ENCODE assay signal across 1 cellular context in the genomic region with DNA sequence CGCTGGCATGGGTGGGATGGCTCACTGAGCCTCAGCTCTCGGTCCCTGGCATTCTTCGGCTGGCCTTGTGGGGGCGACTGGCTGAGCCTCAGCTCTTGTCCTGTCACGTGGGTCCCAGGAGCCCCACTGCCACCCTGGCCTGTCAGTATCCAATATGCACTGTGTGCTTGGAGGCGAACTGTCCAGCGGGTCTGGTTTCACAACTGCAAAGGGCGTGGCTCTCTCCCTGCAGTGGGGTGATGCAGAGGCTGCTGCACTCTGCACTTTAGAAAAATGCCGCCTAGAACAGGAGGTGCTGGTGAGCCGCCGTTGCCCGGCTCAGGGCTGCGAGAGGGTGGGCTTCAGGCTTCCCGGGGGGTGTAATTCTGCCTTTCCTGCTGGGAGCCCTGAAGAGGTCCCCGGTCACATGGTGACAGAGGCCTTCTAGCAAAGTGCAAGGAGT.
TF ChIP-seq lines count a peak whose summit lies in the region.

No MANE protein-coding gene starts in this region.

TF ChIP-seq in HepG2, 621 proteins besides CTCF, POLR2A, EP300 and RAD21 (continued from another document and continues in another):
- peak; percentile 60 for TF ChIP-seq HDAC1 (CRISPR knock-in tag; IDR thresholded peaks at IDR 0.05)
- TF ChIP-seq REL (CRISPR knock-in tag; conservative IDR thresholded peaks at IDR 0.05), result no peak
- TF ChIP-seq ZNF572 (CRISPR knock-in tag; IDR thresholded peaks at IDR 0.05), result no peak
- TF ChIP-seq ISX (CRISPR knock-in tag; conservative IDR thresholded peaks at IDR 0.05), result no peak
- TF ChIP-seq ZNF598 (CRISPR knock-in tag; IDR thresholded peaks at IDR 0.05; ENCODE audit: borderline replicate concordance), result no peak
- no peak for TF ChIP-seq ZNF10 (CRISPR knock-in tag; IDR thresholded peaks at IDR 0.05; ENCODE audit: borderline replicate concordance, low read depth)
- no peak for TF ChIP-seq ZSCAN20 (CRISPR knock-in tag; IDR thresholded peaks at IDR 0.05; ENCODE audit: borderline replicate concordance)
- TF ChIP-seq ZNF263 (CRISPR knock-in tag; IDR thresholded peaks at IDR 0.05), result no peak
- TF ChIP-seq, protein P1, sequence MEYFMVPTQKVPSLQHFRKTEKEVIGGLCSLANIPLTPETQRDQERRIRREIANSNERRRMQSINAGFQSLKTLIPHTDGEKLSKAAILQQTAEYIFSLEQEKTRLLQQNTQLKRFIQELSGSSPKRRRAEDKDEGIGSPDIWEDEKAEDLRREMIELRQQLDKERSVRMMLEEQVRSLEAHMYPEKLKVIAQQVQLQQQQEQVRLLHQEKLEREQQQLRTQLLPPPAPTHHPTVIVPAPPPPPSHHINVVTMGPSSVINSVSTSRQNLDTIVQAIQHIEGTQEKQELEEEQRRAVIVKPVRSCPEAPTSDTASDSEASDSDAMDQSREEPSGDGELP (IDR thresholded peaks at IDR 0.05; ENCODE audit: borderline replicate concordance, low read depth), result no peak
- no peak for TF ChIP-seq MBD4 (IDR thresholded peaks at IDR 0.05; ENCODE audit: borderline replicate concordance, low read length)
- TF ChIP-seq, protein P2, sequence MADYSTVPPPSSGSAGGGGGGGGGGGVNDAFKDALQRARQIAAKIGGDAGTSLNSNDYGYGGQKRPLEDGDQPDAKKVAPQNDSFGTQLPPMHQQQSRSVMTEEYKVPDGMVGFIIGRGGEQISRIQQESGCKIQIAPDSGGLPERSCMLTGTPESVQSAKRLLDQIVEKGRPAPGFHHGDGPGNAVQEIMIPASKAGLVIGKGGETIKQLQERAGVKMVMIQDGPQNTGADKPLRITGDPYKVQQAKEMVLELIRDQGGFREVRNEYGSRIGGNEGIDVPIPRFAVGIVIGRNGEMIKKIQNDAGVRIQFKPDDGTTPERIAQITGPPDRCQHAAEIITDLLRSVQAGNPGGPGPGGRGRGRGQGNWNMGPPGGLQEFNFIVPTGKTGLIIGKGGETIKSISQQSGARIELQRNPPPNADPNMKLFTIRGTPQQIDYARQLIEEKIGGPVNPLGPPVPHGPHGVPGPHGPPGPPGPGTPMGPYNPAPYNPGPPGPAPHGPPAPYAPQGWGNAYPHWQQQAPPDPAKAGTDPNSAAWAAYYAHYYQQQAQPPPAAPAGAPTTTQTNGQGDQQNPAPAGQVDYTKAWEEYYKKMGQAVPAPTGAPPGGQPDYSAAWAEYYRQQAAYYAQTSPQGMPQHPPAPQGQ (CRISPR knock-in tag; IDR thresholded peaks at IDR 0.05; ENCODE audit: borderline replicate concordance), result no peak
- no peak for TF ChIP-seq AKAP8 (CRISPR knock-in tag; IDR thresholded peaks at IDR 0.05)
- TF ChIP-seq PCBP1 (IDR thresholded peaks at IDR 0.05; ENCODE audit: borderline replicate concordance, low read depth, low read length), result no peak
- TF ChIP-seq EZH2 (conservative IDR thresholded peaks at IDR 0.05; ENCODE audit: low read depth, low read length), result no peak
- TF ChIP-seq NFE2L1 (CRISPR knock-in tag; IDR thresholded peaks at IDR 0.05; ENCODE audit: borderline replicate concordance), result no peak
- peak; percentile 70; the same call in 1 of the 2 replicates for TF ChIP-seq GATAD2A (CRISPR knock-in tag; IDR thresholded peaks at IDR 0.05)
- TF ChIP-seq, protein P3, sequence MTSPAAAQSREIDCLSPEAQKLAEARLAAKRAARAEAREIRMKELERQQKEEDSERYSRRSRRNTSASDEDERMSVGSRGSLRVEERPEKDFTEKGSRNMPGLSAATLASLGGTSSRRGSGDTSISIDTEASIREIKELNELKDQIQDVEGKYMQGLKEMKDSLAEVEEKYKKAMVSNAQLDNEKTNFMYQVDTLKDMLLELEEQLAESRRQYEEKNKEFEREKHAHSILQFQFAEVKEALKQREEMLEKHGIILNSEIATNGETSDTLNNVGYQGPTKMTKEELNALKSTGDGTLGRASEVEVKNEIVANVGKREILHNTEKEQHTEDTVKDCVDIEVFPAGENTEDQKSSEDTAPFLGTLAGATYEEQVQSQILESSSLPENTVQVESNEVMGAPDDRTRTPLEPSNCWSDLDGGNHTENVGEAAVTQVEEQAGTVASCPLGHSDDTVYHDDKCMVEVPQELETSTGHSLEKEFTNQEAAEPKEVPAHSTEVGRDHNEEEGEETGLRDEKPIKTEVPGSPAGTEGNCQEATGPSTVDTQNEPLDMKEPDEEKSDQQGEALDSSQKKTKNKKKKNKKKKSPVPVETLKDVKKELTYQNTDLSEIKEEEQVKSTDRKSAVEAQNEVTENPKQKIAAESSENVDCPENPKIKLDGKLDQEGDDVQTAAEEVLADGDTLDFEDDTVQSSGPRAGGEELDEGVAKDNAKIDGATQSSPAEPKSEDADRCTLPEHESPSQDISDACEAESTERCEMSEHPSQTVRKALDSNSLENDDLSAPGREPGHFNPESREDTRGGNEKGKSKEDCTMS (CRISPR knock-in tag; conservative IDR thresholded peaks at IDR 0.05), result no peak
- TF ChIP-seq CBX2 (IDR thresholded peaks at IDR 0.05; ENCODE audit: low read depth, low read length), result no peak
- no peak for TF ChIP-seq CBX2 (CRISPR knock-in tag; IDR thresholded peaks at IDR 0.05; ENCODE audit: low read depth)
- no peak for TF ChIP-seq NR3C1 (CRISPR knock-in tag; IDR thresholded peaks at IDR 0.05)
- no peak for TF ChIP-seq ATM (IDR thresholded peaks at IDR 0.05; ENCODE audit: borderline replicate concordance)
- no peak for TF ChIP-seq ZNF460 (CRISPR knock-in tag; IDR thresholded peaks at IDR 0.05; ENCODE audit: borderline replicate concordance)
- no peak for TF ChIP-seq MTF1 (CRISPR knock-in tag; IDR thresholded peaks at IDR 0.05)
- TF ChIP-seq ZNF747 (CRISPR knock-in tag; IDR thresholded peaks at IDR 0.05; ENCODE audit: borderline replicate concordance), result 0 out of 2 replicates have a peak, but pooled peaks have one; percentile 33
- no peak for TF ChIP-seq HNRNPLL (IDR thresholded peaks at IDR 0.05; ENCODE audit: low read depth, low read length, poor library complexity, severe bottlenecking)
- TF ChIP-seq JUND (CRISPR knock-in tag; IDR thresholded peaks at IDR 0.05), result no peak
- TF ChIP-seq NCOA1 (CRISPR knock-in tag; IDR thresholded peaks at IDR 0.05), result no peak
- TF ChIP-seq SAFB2 (CRISPR knock-in tag; IDR thresholded peaks at IDR 0.05; ENCODE audit: borderline replicate concordance, low read depth), result no peak
- TF ChIP-seq MLLT10 (CRISPR knock-in tag; IDR thresholded peaks at IDR 0.05), result no peak
- peak; percentile 66 for TF ChIP-seq SP4 (CRISPR knock-in tag; IDR thresholded peaks at IDR 0.05)
- TF ChIP-seq, protein P4, sequence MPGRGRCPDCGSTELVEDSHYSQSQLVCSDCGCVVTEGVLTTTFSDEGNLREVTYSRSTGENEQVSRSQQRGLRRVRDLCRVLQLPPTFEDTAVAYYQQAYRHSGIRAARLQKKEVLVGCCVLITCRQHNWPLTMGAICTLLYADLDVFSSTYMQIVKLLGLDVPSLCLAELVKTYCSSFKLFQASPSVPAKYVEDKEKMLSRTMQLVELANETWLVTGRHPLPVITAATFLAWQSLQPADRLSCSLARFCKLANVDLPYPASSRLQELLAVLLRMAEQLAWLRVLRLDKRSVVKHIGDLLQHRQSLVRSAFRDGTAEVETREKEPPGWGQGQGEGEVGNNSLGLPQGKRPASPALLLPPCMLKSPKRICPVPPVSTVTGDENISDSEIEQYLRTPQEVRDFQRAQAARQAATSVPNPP (CRISPR knock-in tag; IDR thresholded peaks at IDR 0.05), result no peak
- TF ChIP-seq, protein P5, sequence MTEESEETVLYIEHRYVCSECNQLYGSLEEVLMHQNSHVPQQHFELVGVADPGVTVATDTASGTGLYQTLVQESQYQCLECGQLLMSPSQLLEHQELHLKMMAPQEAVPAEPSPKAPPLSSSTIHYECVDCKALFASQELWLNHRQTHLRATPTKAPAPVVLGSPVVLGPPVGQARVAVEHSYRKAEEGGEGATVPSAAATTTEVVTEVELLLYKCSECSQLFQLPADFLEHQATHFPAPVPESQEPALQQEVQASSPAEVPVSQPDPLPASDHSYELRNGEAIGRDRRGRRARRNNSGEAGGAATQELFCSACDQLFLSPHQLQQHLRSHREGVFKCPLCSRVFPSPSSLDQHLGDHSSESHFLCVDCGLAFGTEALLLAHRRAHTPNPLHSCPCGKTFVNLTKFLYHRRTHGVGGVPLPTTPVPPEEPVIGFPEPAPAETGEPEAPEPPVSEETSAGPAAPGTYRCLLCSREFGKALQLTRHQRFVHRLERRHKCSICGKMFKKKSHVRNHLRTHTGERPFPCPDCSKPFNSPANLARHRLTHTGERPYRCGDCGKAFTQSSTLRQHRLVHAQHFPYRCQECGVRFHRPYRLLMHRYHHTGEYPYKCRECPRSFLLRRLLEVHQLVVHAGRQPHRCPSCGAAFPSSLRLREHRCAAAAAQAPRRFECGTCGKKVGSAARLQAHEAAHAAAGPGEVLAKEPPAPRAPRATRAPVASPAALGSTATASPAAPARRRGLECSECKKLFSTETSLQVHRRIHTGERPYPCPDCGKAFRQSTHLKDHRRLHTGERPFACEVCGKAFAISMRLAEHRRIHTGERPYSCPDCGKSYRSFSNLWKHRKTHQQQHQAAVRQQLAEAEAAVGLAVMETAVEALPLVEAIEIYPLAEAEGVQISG (CRISPR knock-in tag; IDR thresholded peaks at IDR 0.05), result peak; percentile 57; the same call in 1 of the 2 replicates
- peak; percentile 78 for TF ChIP-seq ARNTL (CRISPR knock-in tag; IDR thresholded peaks at IDR 0.05)
- TF ChIP-seq ZFP37 (CRISPR knock-in tag; IDR thresholded peaks at IDR 0.05; ENCODE audit: borderline replicate concordance), result no peak
- TF ChIP-seq PRMT3 (CRISPR knock-in tag; IDR thresholded peaks at IDR 0.05; ENCODE audit: borderline replicate concordance, low read depth), result no peak
- no peak; the same call in 1 of the 2 replicates for TF ChIP-seq RXRB (CRISPR knock-in tag; IDR thresholded peaks at IDR 0.05; ENCODE audit: borderline replicate concordance)
- TF ChIP-seq NFE2 (CRISPR knock-in tag; IDR thresholded peaks at IDR 0.05), result no peak
- TF ChIP-seq, protein P6, sequence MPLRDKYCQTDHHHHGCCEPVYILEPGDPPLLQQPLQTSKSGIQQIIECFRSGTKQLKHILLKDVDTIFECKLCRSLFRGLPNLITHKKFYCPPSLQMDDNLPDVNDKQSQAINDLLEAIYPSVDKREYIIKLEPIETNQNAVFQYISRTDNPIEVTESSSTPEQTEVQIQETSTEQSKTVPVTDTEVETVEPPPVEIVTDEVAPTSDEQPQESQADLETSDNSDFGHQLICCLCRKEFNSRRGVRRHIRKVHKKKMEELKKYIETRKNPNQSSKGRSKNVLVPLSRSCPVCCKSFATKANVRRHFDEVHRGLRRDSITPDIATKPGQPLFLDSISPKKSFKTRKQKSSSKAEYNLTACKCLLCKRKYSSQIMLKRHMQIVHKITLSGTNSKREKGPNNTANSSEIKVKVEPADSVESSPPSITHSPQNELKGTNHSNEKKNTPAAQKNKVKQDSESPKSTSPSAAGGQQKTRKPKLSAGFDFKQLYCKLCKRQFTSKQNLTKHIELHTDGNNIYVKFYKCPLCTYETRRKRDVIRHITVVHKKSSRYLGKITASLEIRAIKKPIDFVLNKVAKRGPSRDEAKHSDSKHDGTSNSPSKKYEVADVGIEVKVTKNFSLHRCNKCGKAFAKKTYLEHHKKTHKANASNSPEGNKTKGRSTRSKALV (CRISPR knock-in tag; IDR thresholded peaks at IDR 0.05), result no peak; the same call in 1 of the 2 replicates
- no peak for TF ChIP-seq SIN3B (IDR thresholded peaks at IDR 0.05; ENCODE audit: low read length)
- TF ChIP-seq, protein P7, sequence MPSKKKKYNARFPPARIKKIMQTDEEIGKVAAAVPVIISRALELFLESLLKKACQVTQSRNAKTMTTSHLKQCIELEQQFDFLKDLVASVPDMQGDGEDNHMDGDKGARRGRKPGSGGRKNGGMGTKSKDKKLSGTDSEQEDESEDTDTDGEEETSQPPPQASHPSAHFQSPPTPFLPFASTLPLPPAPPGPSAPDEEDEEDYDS (CRISPR knock-in tag; IDR thresholded peaks at IDR 0.05), result no peak
- no peak for TF ChIP-seq CCDC6 (CRISPR knock-in tag; IDR thresholded peaks at IDR 0.05)
- TF ChIP-seq ZNF678 (CRISPR knock-in tag; IDR thresholded peaks at IDR 0.05), result no peak
- TF ChIP-seq, protein P8, sequence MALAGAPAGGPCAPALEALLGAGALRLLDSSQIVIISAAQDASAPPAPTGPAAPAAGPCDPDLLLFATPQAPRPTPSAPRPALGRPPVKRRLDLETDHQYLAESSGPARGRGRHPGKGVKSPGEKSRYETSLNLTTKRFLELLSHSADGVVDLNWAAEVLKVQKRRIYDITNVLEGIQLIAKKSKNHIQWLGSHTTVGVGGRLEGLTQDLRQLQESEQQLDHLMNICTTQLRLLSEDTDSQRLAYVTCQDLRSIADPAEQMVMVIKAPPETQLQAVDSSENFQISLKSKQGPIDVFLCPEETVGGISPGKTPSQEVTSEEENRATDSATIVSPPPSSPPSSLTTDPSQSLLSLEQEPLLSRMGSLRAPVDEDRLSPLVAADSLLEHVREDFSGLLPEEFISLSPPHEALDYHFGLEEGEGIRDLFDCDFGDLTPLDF (CRISPR knock-in tag; IDR thresholded peaks at IDR 0.05), result no peak
- peak; percentile 32; the same call in 1 of the 2 replicates for TF ChIP-seq HNF4G (IDR thresholded peaks at IDR 0.05; ENCODE audit: borderline replicate concordance, low read depth, low read length)
- no peak for TF ChIP-seq HNF4G (CRISPR knock-in tag; IDR thresholded peaks at IDR 0.05; ENCODE audit: borderline replicate concordance, low read depth)
- no peak for TF ChIP-seq SMAD9 (CRISPR knock-in tag; IDR thresholded peaks at IDR 0.05)
- TF ChIP-seq, protein P9, sequence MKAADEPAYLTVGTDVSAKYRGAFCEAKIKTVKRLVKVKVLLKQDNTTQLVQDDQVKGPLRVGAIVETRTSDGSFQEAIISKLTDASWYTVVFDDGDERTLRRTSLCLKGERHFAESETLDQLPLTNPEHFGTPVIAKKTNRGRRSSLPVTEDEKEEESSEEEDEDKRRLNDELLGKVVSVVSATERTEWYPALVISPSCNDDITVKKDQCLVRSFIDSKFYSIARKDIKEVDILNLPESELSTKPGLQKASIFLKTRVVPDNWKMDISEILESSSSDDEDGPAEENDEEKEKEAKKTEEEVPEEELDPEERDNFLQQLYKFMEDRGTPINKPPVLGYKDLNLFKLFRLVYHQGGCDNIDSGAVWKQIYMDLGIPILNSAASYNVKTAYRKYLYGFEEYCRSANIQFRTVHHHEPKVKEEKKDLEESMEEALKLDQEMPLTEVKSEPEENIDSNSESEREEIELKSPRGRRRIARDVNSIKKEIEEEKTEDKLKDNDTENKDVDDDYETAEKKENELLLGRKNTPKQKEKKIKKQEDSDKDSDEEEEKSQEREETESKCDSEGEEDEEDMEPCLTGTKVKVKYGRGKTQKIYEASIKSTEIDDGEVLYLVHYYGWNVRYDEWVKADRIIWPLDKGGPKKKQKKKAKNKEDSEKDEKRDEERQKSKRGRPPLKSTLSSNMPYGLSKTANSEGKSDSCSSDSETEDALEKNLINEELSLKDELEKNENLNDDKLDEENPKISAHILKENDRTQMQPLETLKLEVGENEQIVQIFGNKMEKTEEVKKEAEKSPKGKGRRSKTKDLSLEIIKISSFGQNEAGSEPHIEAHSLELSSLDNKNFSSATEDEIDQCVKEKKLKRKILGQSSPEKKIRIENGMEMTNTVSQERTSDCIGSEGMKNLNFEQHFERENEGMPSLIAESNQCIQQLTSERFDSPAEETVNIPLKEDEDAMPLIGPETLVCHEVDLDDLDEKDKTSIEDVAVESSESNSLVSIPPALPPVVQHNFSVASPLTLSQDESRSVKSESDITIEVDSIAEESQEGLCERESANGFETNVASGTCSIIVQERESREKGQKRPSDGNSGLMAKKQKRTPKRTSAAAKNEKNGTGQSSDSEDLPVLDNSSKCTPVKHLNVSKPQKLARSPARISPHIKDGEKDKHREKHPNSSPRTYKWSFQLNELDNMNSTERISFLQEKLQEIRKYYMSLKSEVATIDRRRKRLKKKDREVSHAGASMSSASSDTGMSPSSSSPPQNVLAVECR (CRISPR knock-in tag; IDR thresholded peaks at IDR 0.05; ENCODE audit: borderline replicate concordance), result peak; percentile 41; the same call in 1 of the 2 replicates
